Comparison of ENCODE assay signal across 18 cellular contexts in the genomic region with DNA sequence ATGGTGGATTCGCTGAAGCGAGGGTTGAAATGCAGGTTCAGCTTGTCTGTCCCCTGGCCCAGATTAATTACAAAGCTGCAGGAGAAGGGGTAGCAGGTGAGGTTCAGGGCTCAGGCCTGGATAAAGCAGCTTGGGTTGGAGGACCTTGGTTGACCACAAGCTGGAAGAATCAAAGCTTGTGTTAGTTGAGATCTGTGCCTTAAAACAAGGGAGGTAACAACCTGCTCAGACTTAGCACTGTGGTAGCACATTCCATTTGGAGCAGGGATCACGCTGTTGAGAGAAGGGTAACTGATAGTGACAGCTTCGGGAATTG. TPM values are rescaled to one million over a fixed set of nuclear protein-coding genes. Genes with fewer than 3 reads are reported as not detected.
DNase-seq lines count a peak whose midpoint lies in the region; FAIRE-seq and TF ChIP-seq lines count a peak whose summit lies in the region.
"Had no signal": no experiment of that assay in that cellular context is flagged by ENCODE, and none has a peak within 500 bp of the region (broad histone marks: within the 10 kb centered on the region; RNA-seq: fewer than 3 reads in every experiment).

No MANE protein-coding gene starts in this region.

- 0 out of 2 replicates have a peak overlapping the region, but pooled peaks have one; percentile 53 for H2BK15ac ChIP-seq in H1 (ENCODE audit: low read length)

- H3K4me1 ChIP-seq in H1 (replicated peaks in 1 of 4; ENCODE audit: control insufficient read depth in 3 of 4, insufficient read depth in 4 of 4, low read length in 3 of 4) (peaks cover 7 to 17% (median 16%) of the 10 kb centered on the region in 4 experiments), small intestine (ENCODE audit: control insufficient read depth in 2 of 2, insufficient read depth in 1 of 2, low read depth in 1 of 2, low read length in 1 of 2) (peaks cover 0 to 1% of the 10 kb centered on the region in 2 donors)
- H3K4me1 ChIP-seq: SJSA1 had no signal

- TF ChIP-seq CTCF in H1 (IDR thresholded peaks at IDR 0.05; ENCODE audit: control extremely low read depth in 1 of 3, insufficient read depth in 1 of 3, low read depth in 1 of 3, low read length in 3 of 3) (no peak), brain microvascular endothelial cell (IDR thresholded peaks at IDR 0.05; ENCODE audit: low read depth, low read length, missing control alignments) (no peak)

- no peak overlapping the region for H3K4ac ChIP-seq in H1 (replicated peaks; ENCODE audit: insufficient read length, low read depth, low read length)

- H2BK20ac ChIP-seq in H1 (ENCODE audit: low read length), result no peak overlapping the region

- H3K79me1 ChIP-seq in H1 (ENCODE audit: low read depth, low read length), result no peaks in the 10 kb centered on the region

- H3K56ac ChIP-seq in H1 (replicated peaks; ENCODE audit: insufficient read length, low read depth, low read length), result no peak overlapping the region

- POLR2A ChIA-PET in H1 (lab: Charles Lee; ENCODE audit: partially characterized antibody), result interaction anchor here (0.7 to 12.2 kb wide), 10 partner anchors 9 to 198 kb away, joined by 3 to 198 read pairs (median 4); no protein-coding TSS in a partner anchor

- H4K5ac ChIP-seq in H1 (ENCODE audit: insufficient read length, low read depth, low read length), result no peak overlapping the region

- CTCF ChIA-PET in H1 (lab: Charles Lee; ENCODE audit: partially characterized antibody), result interaction anchor here (0.6 to 39.4 kb wide), 10 partner anchors 8 to 310 kb away, joined by 3 to 1347 read pairs (median 4); a partner anchor contains a TSS

- H3K23ac ChIP-seq in H1 (ENCODE audit: insufficient read length), result no peak overlapping the region

- no peaks in the 10 kb centered on the region for H3K9me3 ChIP-seq in H1 (ENCODE audit: insufficient read depth in 2 of 2, low read depth in 1 of 2, low read length in 1 of 2)
- no peaks in the 10 kb centered on the region for H3K9me3 ChIP-seq in small intestine (ENCODE audit: control insufficient read depth, low read depth)
- H3K9me3 ChIP-seq: SJSA1 had no signal

- H3K27me3 ChIP-seq in H1 (replicated peaks in 1 of 4; ENCODE audit: control insufficient read depth in 3 of 4, extremely low read depth in 1 of 4, insufficient read depth in 3 of 4, low read length in 3 of 4), result no peaks in the 10 kb centered on the region; a peak in 1 of 7 replicates
- H3K27me3 ChIP-seq in small intestine (ENCODE audit: control insufficient read depth in 2 of 2, insufficient read depth in 2 of 2, low read length in 2 of 2), result no peaks in the 10 kb centered on the region
- no peaks in the 10 kb centered on the region for H3K27me3 ChIP-seq in brain microvascular endothelial cell (replicated peaks)
- H3K27me3 ChIP-seq: SJSA1 had no signal

- H3K23me2 ChIP-seq in H1 (ENCODE audit: low read depth, low read length), result no peaks in the 10 kb centered on the region

- H3K14ac ChIP-seq in H1 (ENCODE audit: insufficient read length), result no peak overlapping the region

- no peak overlapping the region for H3K27ac ChIP-seq in H1 (ENCODE audit: low read depth, low read length)
- peak overlapping the region; percentile 83 to 95 for H3K27ac ChIP-seq in small intestine (ENCODE audit: low read depth in 1 of 2, low read length in 1 of 2)
- H3K27ac ChIP-seq in brain microvascular endothelial cell, result no peak overlapping the region
- H3K27ac ChIP-seq: SJSA1 had no signal

- no peak overlapping the region for H3K18ac ChIP-seq in H1 (ENCODE audit: extremely low read depth, low read length)

- H2BK5ac ChIP-seq in H1 (ENCODE audit: low read depth, low read length), result 0 out of 2 replicates have a peak overlapping the region, but pooled peaks have one; percentile 28

- H2BK120ac ChIP-seq in H1 (replicated peaks; ENCODE audit: low read depth, low read length), result no peak overlapping the region

- H2AFZ ChIP-seq in H1 (ENCODE audit: low read length), result no peak overlapping the region

- H3K9ac ChIP-seq in H1 (replicated peaks in 1 of 4; ENCODE audit: extremely low read depth in 1 of 4, low read depth in 3 of 4, low read length in 3 of 4), result no peak overlapping the region

- no peak overlapping the region for H4K91ac ChIP-seq in H1 (replicated peaks; ENCODE audit: insufficient read length, low read length)

- TF ChIP-seq POLR2A in H1 (IDR thresholded peaks at IDR 0.05; ENCODE audit: control extremely low read depth in 1 of 2, low read depth in 2 of 2, low read length in 2 of 2), result no peak

- DNase-seq in M059J (ENCODE audit: low read depth) (peak; percentile 29), H1 (ENCODE audit: low read depth in 1 of 2, low spot score in 2 of 2) (no peak), small intestine (no peak), brain microvascular endothelial cell (no peak), NCI-H2196 treated with DMSO at 0.1 percent for 48 hours (lab: John Stamatoyannopoulos, UW; ENCODE audit: unreplicated experiment) (no peak), OCI-M1 (lab: John Stamatoyannopoulos, UW) (no peak)
- DNase-seq: activated CD4-positive, alpha-beta T cell treated with anti-CD3 and anti-CD28 coated beads for 4 hours; activated naive CD4-positive, alpha-beta T cell treated with Interleukin-2 at 50 U/mL for 16 hours; CD8-positive, alpha-beta T cell; NCI-H1048; NCI-H524 treated with DMSO at 0.1 percent for 48 hours; nephron progenitor cell; stimulated activated naive CD8-positive, alpha-beta T cell treated with anti-CD3 and anti-CD28 coated beads, Interleukin-15, amount 100 ng/mL, for 72 hours; T-helper 9 cell had no signal

- no peak for TF ChIP-seq EP300 in H1 (IDR thresholded peaks at IDR 0.05; ENCODE audit: borderline replicate concordance in 1 of 2, low read depth in 2 of 2, low read length in 2 of 2)

- H2BK12ac ChIP-seq in H1 (ENCODE audit: low read depth, low read length), result peak overlapping the region; percentile 29; the same call in 1 of the 2 replicates

- no peaks in the 10 kb centered on the region for H4K20me1 ChIP-seq in H1 (replicated peaks in 1 of 2; ENCODE audit: control insufficient read depth in 1 of 2, insufficient read depth in 2 of 2, low read length in 2 of 2)

- peak overlapping the region; percentile 98; the same call in 1 of the 2 replicates for H2AK5ac ChIP-seq in H1 (ENCODE audit: low read depth, low read length)

- H3K4me3 ChIP-seq in H1 (ENCODE audit: extremely low read depth in 1 of 4, insufficient read depth in 2 of 4, low read depth in 3 of 4, low read length in 4 of 4) (no peak overlapping the region), small intestine (ENCODE audit: low read depth in 1 of 2, low read length in 2 of 2) (no peak overlapping the region), brain microvascular endothelial cell (ENCODE audit: low read depth, low read length) (no peak overlapping the region)
- H3K4me3 ChIP-seq: SJSA1 had no signal

- TF ChIP-seq RAD21 in H1 (IDR thresholded peaks at IDR 0.05 in 1 of 2, conservative IDR thresholded peaks at IDR 0.05 in 1 of 2; ENCODE audit: low read depth in 2 of 2, low read length in 2 of 2), result no peak

- in situ Hi-C loops in brain microvascular endothelial cell (cut with HindIII; ENCODE audit: low pct_ligation_motif_present, low sequenced_read_pairs), result no loop called here

- no peaks in the 10 kb centered on the region for H3K79me2 ChIP-seq in H1 (ENCODE audit: control insufficient read depth in 1 of 2, insufficient read depth in 2 of 2, low read length in 2 of 2)

- H3K4me2 ChIP-seq in H1 (ENCODE audit: insufficient read depth in 1 of 2, low read depth in 2 of 2, low read length in 2 of 2), result no peak overlapping the region

- no peak for FAIRE-seq in H1 (lab: Jason Lieb, UNC)
- FAIRE-seq in small intestine (lab: Jason Lieb, UNC), result no peak

- WGBS in H1 (ENCODE audit: extremely low coverage in 1 of 2, insufficient coverage in 1 of 2, insufficient read length in 1 of 2, insufficient replicate concordance in 2 of 2, low coverage in 1 of 2, low lambda C conversion rate in 2 of 2, missing lambda C conversion rate in 1 of 2), 2 experiments, result 90% methylated on average over 4 of the region's 4 CpGs; no CpG with 5 or more reads in 1 of the 2 experiments
- WGBS in small intestine, 3 donors, result 28 to 65% (median 42%) methylated on average over 4 of the region's 4 CpGs

- no peak overlapping the region; the same call in 1 of the 2 replicates for H4K8ac ChIP-seq in H1 (ENCODE audit: extremely low read depth, insufficient read depth, low read length)

- H3K36me3 ChIP-seq in H1 (ENCODE audit: control insufficient read depth in 2 of 4, insufficient read depth in 4 of 4, low read length in 3 of 4), result no peaks in the 10 kb centered on the region
- H3K36me3 ChIP-seq in small intestine (ENCODE audit: control insufficient read depth in 2 of 2, insufficient read depth in 2 of 2, low read length in 2 of 2), result no peaks in the 10 kb centered on the region
- H3K36me3 ChIP-seq in brain microvascular endothelial cell (replicated peaks), result peaks cover 37% of the 10 kb centered on the region

RNA-seq across cellular contexts. Expression of a gene that starts 9.3 kb away (rescaled TPM):
- total RNA-seq in M059J (2014; rRNA removed; shearing (Covaris generic)), result not detected in 2 replicates
- not detected in 2 replicates for total RNA-seq in H1 (2021; fragmentation: NEBNext Ultra II Directional; extraction: Animal tissue kit (Norgen Biotek cat#: 25700))
- polyA plus RNA-seq in H1 (2011; rRNA removed) (not detected in 2 replicates), small intestine (100 to 1,000 TPM; 174 to 256 (median 210) TPM)
- not detected for polyA plus RNA-seq in H1 (2011; cell fraction: cytosol; rRNA removed)
- polyA plus RNA-seq in H1 (2011; cell fraction: nucleus; rRNA removed), result not detected
- polyA plus RNA-seq in H1 (2012, experiment 1 of 2), result not detected in 4 replicates
- not detected for polyA plus RNA-seq in H1 (2012, experiment 2 of 2)
- polyA plus RNA-seq in H1 (2013, experiment 1 of 2), result not detected
- not detected for polyA plus RNA-seq in H1 (2013, experiment 2 of 2)
- polyA minus RNA-seq in H1 (2011; rRNA and poly(A)+ RNA removed), result not detected in 2 replicates
- not detected for polyA minus RNA-seq in H1 (2011; cell fraction: cytosol; rRNA and poly(A)+ RNA removed)
- not detected for polyA minus RNA-seq in H1 (2011; cell fraction: nucleus; rRNA and poly(A)+ RNA removed)
- total RNA-seq: CD8-positive, alpha-beta T cell; IMR-90; mammary epithelial cell; renal cortical epithelial cell; SJSA1 had no signal
- polyA plus RNA-seq: IMR-90, mammary epithelial cell had no signal

RNA-seq across cellular contexts. Expression of a gene that starts 10.3 kb away (rescaled TPM):
- 44.3 and 51.7 TPM in 2 replicates for total RNA-seq in M059J (2014; rRNA removed; shearing (Covaris generic))
- total RNA-seq in H1 (2021; fragmentation: NEBNext Ultra II Directional; extraction: Animal tissue kit (Norgen Biotek cat#: 25700)), result 10.1 and 11.2 TPM in 2 replicates
- polyA plus RNA-seq in H1 (2011; rRNA removed) (8.3 and 15.4 TPM in 2 replicates), small intestine (10 to 100 TPM; 19.7 to 81.5 (median 29.5) TPM)
- 5.3 TPM for polyA plus RNA-seq in H1 (2011; cell fraction: cytosol; rRNA removed)
- polyA plus RNA-seq in H1 (2011; cell fraction: nucleus; rRNA removed), result 7.8 TPM
- 5.5 to 11.6 TPM (median 10.8 TPM) in 4 replicates for polyA plus RNA-seq in H1 (2012, experiment 1 of 2)
- 8.9 TPM for polyA plus RNA-seq in H1 (2012, experiment 2 of 2)
- 11.0 TPM for polyA plus RNA-seq in H1 (2013, experiment 1 of 2)
- polyA plus RNA-seq in H1 (2013, experiment 2 of 2), result 10.5 TPM
- 2.1 and 2.2 TPM in 2 replicates for polyA minus RNA-seq in H1 (2011; rRNA and poly(A)+ RNA removed)
- polyA minus RNA-seq in H1 (2011; cell fraction: cytosol; rRNA and poly(A)+ RNA removed), result 4.3 TPM
- 5.1 TPM for polyA minus RNA-seq in H1 (2011; cell fraction: nucleus; rRNA and poly(A)+ RNA removed)
- total RNA-seq: CD8-positive, alpha-beta T cell had no signal

RNA-seq across cellular contexts. Expression of a gene that starts 38.0 kb away (rescaled TPM):
- 11.7 and 21.8 TPM in 2 replicates for total RNA-seq in M059J (2014; rRNA removed; shearing (Covaris generic))
- 46.5 and 49.3 TPM in 2 replicates for total RNA-seq in H1 (2021; fragmentation: NEBNext Ultra II Directional; extraction: Animal tissue kit (Norgen Biotek cat#: 25700))
- polyA plus RNA-seq in H1 (2011; rRNA removed) (57.2 and 81.0 TPM in 2 replicates), small intestine (10 to 100 TPM; 44.4 to 73.2 (median 67.5) TPM)
- polyA plus RNA-seq in H1 (2011; cell fraction: cytosol; rRNA removed), result 58.2 TPM
- polyA plus RNA-seq in H1 (2011; cell fraction: nucleus; rRNA removed), result 170 TPM
- 43.4 to 56.3 TPM (median 52.3 TPM) in 4 replicates for polyA plus RNA-seq in H1 (2012, experiment 1 of 2)
- polyA plus RNA-seq in H1 (2012, experiment 2 of 2), result 38.5 TPM
- 31.2 TPM for polyA plus RNA-seq in H1 (2013, experiment 1 of 2)
- polyA plus RNA-seq in H1 (2013, experiment 2 of 2), result 28.6 TPM
- polyA minus RNA-seq in H1 (2011; rRNA and poly(A)+ RNA removed), result 25.7 and 39.1 TPM in 2 replicates
- 36.0 TPM for polyA minus RNA-seq in H1 (2011; cell fraction: cytosol; rRNA and poly(A)+ RNA removed)
- polyA minus RNA-seq in H1 (2011; cell fraction: nucleus; rRNA and poly(A)+ RNA removed), result 64.4 TPM

RNA-seq across cellular contexts. Expression of a gene that starts 51.4 kb away (rescaled TPM):
- total RNA-seq in M059J (2014; rRNA removed; shearing (Covaris generic)), result 8.3 and 10.6 TPM in 2 replicates
- 14.4 and 14.6 TPM in 2 replicates for total RNA-seq in H1 (2021; fragmentation: NEBNext Ultra II Directional; extraction: Animal tissue kit (Norgen Biotek cat#: 25700))
- polyA plus RNA-seq in H1 (2011; rRNA removed), result 13.5 and 17.4 TPM in 2 replicates
- 11.2 TPM for polyA plus RNA-seq in H1 (2011; cell fraction: cytosol; rRNA removed)
- polyA plus RNA-seq in H1 (2011; cell fraction: nucleus; rRNA removed), result 23.7 TPM
- 7.9 to 13.1 TPM (median 11.6 TPM) in 4 replicates for polyA plus RNA-seq in H1 (2012, experiment 1 of 2)
- polyA plus RNA-seq in H1 (2012, experiment 2 of 2), result 11.4 TPM
- polyA plus RNA-seq in H1 (2013, experiment 1 of 2), result 9.2 TPM
- 9.2 TPM for polyA plus RNA-seq in H1 (2013, experiment 2 of 2)
- polyA minus RNA-seq in H1 (2011; rRNA and poly(A)+ RNA removed), result 6.8 and 7.5 TPM in 2 replicates
- polyA minus RNA-seq in H1 (2011; cell fraction: cytosol; rRNA and poly(A)+ RNA removed), result 11.4 TPM
- 5.0 TPM for polyA minus RNA-seq in H1 (2011; cell fraction: nucleus; rRNA and poly(A)+ RNA removed)
- polyA plus RNA-seq in small intestine, result 100 to 1,000 TPM in 2 of 3 donors, 10 to 100 TPM in 1; 48.2 to 129 (median 129) TPM

Comparison
In these comparisons a context has a peak if more than half of its experiments do, and no peak if none do; other contexts are left out.
1. H3K27ac ChIP-seq: peak in small intestine (2 of 2); none in H1 (single experiment) and brain microvascular endothelial cell (single experiment).